ENCODE assay signal across 7 cellular contexts in the genomic region with DNA sequence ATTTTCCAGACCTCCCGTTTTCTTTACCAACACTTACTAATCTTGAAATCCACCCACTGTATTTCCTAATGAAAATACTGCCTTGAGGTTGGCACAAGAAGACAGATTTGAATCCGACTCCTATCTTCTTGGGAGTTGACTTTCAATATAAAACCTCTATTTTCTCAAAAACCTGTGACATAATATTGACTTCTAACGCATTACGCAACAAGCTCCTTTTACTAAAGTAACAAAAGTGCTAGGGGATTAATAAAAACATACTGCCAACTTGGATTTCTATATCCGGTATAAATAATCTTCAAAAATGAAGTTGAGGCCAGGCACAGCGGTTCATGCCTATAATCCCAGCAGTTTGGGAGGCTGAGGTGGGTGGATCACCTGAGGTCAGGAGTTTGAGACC.
"Had no signal": no experiment of that assay in that cellular context is flagged by ENCODE, and none has a peak within 500 bp of the region (broad histone marks: within the 10 kb centered on the region; RNA-seq: fewer than 3 reads in every experiment).

No MANE protein-coding gene starts in this region.

- H3K4me3 ChIP-seq: K562 had no signal

- H3K9ac ChIP-seq: KMS-11 had no signal

- DNase-seq: Karpas-422, KBM-7, KG1 had no signal

- H3K27ac ChIP-seq: HL-60, KMS-11 had no signal

- FAIRE-seq: HTR-8/SVneo, K562 had no signal

- H3K4me2 ChIP-seq: KMS-11 had no signal

- ATAC-seq: K562 had no signal
